1 cellular context compared by ENCODE assay signal in the genomic region with DNA sequence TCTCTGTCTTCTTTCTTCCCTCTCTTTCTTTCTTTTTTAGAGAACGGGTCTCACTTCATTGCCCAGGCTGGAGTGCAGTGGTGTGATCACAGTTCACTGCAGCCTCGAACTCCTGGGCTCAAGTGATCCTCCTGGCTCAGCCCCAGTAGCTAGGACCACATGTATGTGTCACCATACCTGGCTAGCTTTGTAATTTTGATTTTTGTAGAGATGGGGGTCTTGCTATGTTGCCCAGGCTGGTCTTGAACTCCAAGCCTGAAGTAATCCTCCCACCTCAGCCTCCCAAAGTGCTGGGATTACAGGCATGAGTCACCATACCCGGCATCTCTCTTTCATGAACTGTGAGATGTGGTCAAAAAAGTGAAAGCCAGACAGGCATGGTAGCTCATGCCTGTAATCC.
TF ChIP-seq lines count a peak whose summit lies in the region.

No MANE protein-coding gene starts in this region.

TF ChIP-seq in K562, 482 proteins besides CTCF, POLR2A, EP300 and RAD21:
- TF ChIP-seq ZNF121 (CRISPR knock-in tag; conservative IDR thresholded peaks at IDR 0.05) = peak; percentile 93
